ENCODE assay signal across 21 cellular contexts in genomic region chr1:185279571-185279970, GRCh38. TPM values are rescaled to one million over a fixed set of nuclear protein-coding genes. Genes with fewer than 3 reads are reported as not detected.
DNase-seq lines count a peak whose midpoint lies in the region; ATAC-seq, FAIRE-seq and TF ChIP-seq lines count a peak whose summit lies in the region.
"Had no signal": no experiment of that assay in that cellular context is flagged by ENCODE, and none has a peak within 500 bp of the region (broad histone marks: within the 10 kb centered on the region; RNA-seq: fewer than 3 reads in every experiment).

No MANE protein-coding gene starts in this region.

- TF ChIP-seq CTCF in SK-N-SH (IDR thresholded peaks at IDR 0.05) (no peak), fibroblast of lung (conservative IDR thresholded peaks at IDR 0.05 in 1 of 2, IDR thresholded peaks at IDR 0.05 in 1 of 2; ENCODE audit: low read depth in 1 of 2, low read length in 2 of 2) (no peak), right lobe of liver (IDR thresholded peaks at IDR 0.05) (no peak)

- H3K79me2 ChIP-seq in SK-N-SH (ENCODE audit: insufficient read depth) (no peaks in the 10 kb centered on the region), fibroblast of lung (ENCODE audit: control insufficient read depth, insufficient read depth, low read length) (no peaks in the 10 kb centered on the region)

- peaks cover 41% of the 10 kb centered on the region for H3K4me1 Mint-ChIP-seq in stimulated activated naive CD8-positive, alpha-beta T cell treated with anti-CD3 and anti-CD28 coated beads, Interleukin-15, amount 100 ng/mL, for 72 hours

- TF ChIP-seq EP300 in SK-N-SH (IDR thresholded peaks at IDR 0.05; ENCODE audit: borderline replicate concordance in 1 of 2, low read depth in 1 of 2, low read length in 1 of 2), result no peak

- POLR2A ChIA-PET in SK-N-SH (lab: Yijun Ruan, JAX), result no interaction called here

- no peak for TF ChIP-seq RAD21 in SK-N-SH (IDR thresholded peaks at IDR 0.05; ENCODE audit: low read length)

- H3K27ac Mint-ChIP-seq in stimulated activated naive CD8-positive, alpha-beta T cell treated with anti-CD3 and anti-CD28 coated beads, Interleukin-15, amount 100 ng/mL, for 72 hours, result peak overlapping the region; percentile 49 to 82
- H3K27ac Mint-ChIP-seq: activated CD4-positive, alpha-beta T cell treated with anti-CD3 and anti-CD28 coated beads, Interleukin-2, amount 10 ng/mL, durations not matched to agents 7 days and 5 days; activated naive CD8-positive, alpha-beta T cell; mesothelial cell of epicardium had no signal

- H3K4me1 ChIP-seq in SK-N-SH (ENCODE audit: control insufficient read depth in 1 of 2, insufficient read depth in 2 of 2, low read depth in 1 of 2, low read length in 1 of 2) (no peaks in the 10 kb centered on the region; a peak in 1 of 4 replicates), fibroblast of lung (ENCODE audit: control insufficient read depth, extremely low read depth, insufficient read depth, low read length) (no peaks in the 10 kb centered on the region), right lobe of liver (no peaks in the 10 kb centered on the region)
- H3K4me1 ChIP-seq: A549, vagina had no signal

- H3K27me3 Mint-ChIP-seq in stimulated activated naive CD8-positive, alpha-beta T cell treated with anti-CD3 and anti-CD28 coated beads, Interleukin-15, amount 100 ng/mL, for 72 hours, result no peaks in the 10 kb centered on the region
- H3K27me3 Mint-ChIP-seq: activated CD4-positive, alpha-beta T cell treated with anti-CD3 and anti-CD28 coated beads, Interleukin-2, amount 10 ng/mL, durations not matched to agents 7 days and 5 days; activated naive CD8-positive, alpha-beta T cell had no signal

- FAIRE-seq in urothelium cell line (lab: Jason Lieb, UNC), result no peak
- FAIRE-seq: A549 had no signal

- ATAC-seq in stimulated activated naive CD8-positive, alpha-beta T cell treated with anti-CD3 and anti-CD28 coated beads, Interleukin-15, amount 100 ng/mL, for 72 hours, result no peak
- no peak for ATAC-seq in stimulated activated naive CD8-positive, alpha-beta T cell treated with anti-CD3 and anti-CD28 coated beads, Interleukin-15, Interleukin-2, amounts not matched to agents 100 U/mL and 50 U/mL, for 24 hours
- ATAC-seq in right lobe of liver (no peak), GM21526 (IDR thresholded peaks at IDR 0.05; ENCODE audit: low FRiP score, unreplicated experiment) (no peak)
- ATAC-seq: A549, right cardiac atrium had no signal

- H3F3A ChIP-seq in SK-N-SH (replicated peaks; ENCODE audit: insufficient read depth), result no peaks in the 10 kb centered on the region

- no peak overlapping the region for H3K4me3 Mint-ChIP-seq in stimulated activated naive CD8-positive, alpha-beta T cell treated with anti-CD3 and anti-CD28 coated beads, Interleukin-15, amount 100 ng/mL, for 72 hours
- H3K4me3 Mint-ChIP-seq: activated CD4-positive, alpha-beta T cell treated with anti-CD3 and anti-CD28 coated beads, Interleukin-2, amount 10 ng/mL, durations not matched to agents 7 days and 5 days; activated naive CD8-positive, alpha-beta T cell; mesothelial cell of epicardium had no signal

- no peak for TF ChIP-seq POLR2A in right lobe of liver (IDR thresholded peaks at IDR 0.05)

- H3K27me3 ChIP-seq in SK-N-SH (ENCODE audit: insufficient read depth), result no peaks in the 10 kb centered on the region
- no peaks in the 10 kb centered on the region for H3K27me3 ChIP-seq in fibroblast of lung (ENCODE audit: control insufficient read depth, insufficient read depth, low read length)
- no peaks in the 10 kb centered on the region for H3K27me3 ChIP-seq in right lobe of liver
- H3K27me3 ChIP-seq: vagina had no signal

- no peak overlapping the region for H3K27ac ChIP-seq in SK-N-SH (ENCODE audit: low read depth in 2 of 2, low read length in 1 of 2)
- no peak overlapping the region for H3K27ac ChIP-seq in fibroblast of lung (ENCODE audit: insufficient read depth, low read length)
- no peak overlapping the region for H3K27ac ChIP-seq in right lobe of liver
- H3K27ac ChIP-seq: A549, C4-2B, vagina had no signal

- no peaks in the 10 kb centered on the region for H3K9me2 ChIP-seq in SK-N-SH

- CTCF ChIA-PET in SK-N-SH (lab: Yijun Ruan, JAX), result interaction anchor here (0.9 kb wide), 1 partner anchor 10 kb away, joined by 3 read pairs; no protein-coding TSS in a partner anchor

- H2AFZ ChIP-seq in SK-N-SH (ENCODE audit: low read depth), result no peak overlapping the region
- no peak overlapping the region for H2AFZ ChIP-seq in fibroblast of lung (ENCODE audit: low read length)

- DNase-seq in stimulated activated naive CD8-positive, alpha-beta T cell treated with anti-CD3 and anti-CD28 coated beads, Interleukin-15, amount 100 ng/mL, for 72 hours, result no peak
- no peak for DNase-seq in stimulated activated naive CD8-positive, alpha-beta T cell treated with anti-CD3 and anti-CD28 coated beads, Interleukin-15, Interleukin-2, amounts not matched to agents 100 U/mL and 50 U/mL, for 24 hours
- DNase-seq in SK-N-SH (no peak), fibroblast of lung (ENCODE audit: low read depth in 2 of 2) (peak; percentile 51 to 59), urothelium cell line (ENCODE audit: low spot score) (peak; percentile 4), right lobe of liver (no peak), NCI-H345 treated with DMSO at 0.1 percent for 48 hours (lab: John Stamatoyannopoulos, UW; ENCODE audit: unreplicated experiment) (no peak)
- DNase-seq: activated CD4-positive, alpha-beta T cell treated with anti-CD3 and anti-CD28 coated beads, Interleukin-2, amount 10 ng/mL, durations not matched to agents 7 days and 5 days; activated T-cell treated with anti-CD3 and anti-CD28 coated beads for 4 hours; hypothalamus; kidney glomerular epithelial cell; NCI-H2029 treated with DMSO at 0.1 percent for 48 hours; NCI-H524; right cardiac atrium; stimulated activated CD4-positive, alpha-beta T cell treated with anti-CD3 and anti-CD28 coated beads, Interleukin-1b, Interleukin-23, amount 100 ng/mL, for 48 hours had no signal

- H3K9ac ChIP-seq in SK-N-SH, result no peak overlapping the region
- no peak overlapping the region for H3K9ac ChIP-seq in fibroblast of lung (ENCODE audit: insufficient read depth, low read length)

- intact Hi-C loops in right lobe of liver (cut with DNase I), result no loop called here

- no peak overlapping the region for H3K4me3 ChIP-seq in SK-N-SH (ENCODE audit: low read depth in 2 of 2, low read length in 1 of 2)
- no peak overlapping the region for H3K4me3 ChIP-seq in fibroblast of lung (replicated peaks in 1 of 4; ENCODE audit: control extremely low read depth in 1 of 4, insufficient read depth in 1 of 4, low read depth in 3 of 4, low read length in 4 of 4)
- H3K4me3 ChIP-seq in right lobe of liver, result no peak overlapping the region
- H3K4me3 ChIP-seq: A549, vagina had no signal

- H3K9me3 ChIP-seq in SK-N-SH, result no peaks in the 10 kb centered on the region; the same call in 1 of the 2 replicates
- H3K9me3 ChIP-seq in fibroblast of lung (ENCODE audit: control insufficient read depth, insufficient read depth, low read depth, low read length), result no peaks in the 10 kb centered on the region
- no peaks in the 10 kb centered on the region for H3K9me3 ChIP-seq in right lobe of liver
- H3K9me3 ChIP-seq: A549, vagina had no signal

- H4K20me1 ChIP-seq in SK-N-SH (ENCODE audit: insufficient read depth) (no peaks in the 10 kb centered on the region), fibroblast of lung (ENCODE audit: control insufficient read depth, extremely low read depth, insufficient read depth, low read length) (no peaks in the 10 kb centered on the region)

- peaks cover 17 to 19% of the 10 kb centered on the region in 2 donors for H3K9me3 Mint-ChIP-seq in stimulated activated naive CD8-positive, alpha-beta T cell treated with anti-CD3 and anti-CD28 coated beads, Interleukin-15, amount 100 ng/mL, for 72 hours

- H3K36me3 ChIP-seq in SK-N-SH (replicated peaks in 1 of 2; ENCODE audit: control insufficient read depth in 1 of 2, insufficient read depth in 2 of 2, low read length in 1 of 2), result peaks cover 0 to 9% of the 10 kb centered on the region in 2 experiments
- no peaks in the 10 kb centered on the region for H3K36me3 ChIP-seq in fibroblast of lung (ENCODE audit: control insufficient read depth, insufficient read depth, low read length)
- no peaks in the 10 kb centered on the region for H3K36me3 ChIP-seq in right lobe of liver

- no peak overlapping the region for H3K4me2 ChIP-seq in SK-N-SH
- no peak overlapping the region for H3K4me2 ChIP-seq in fibroblast of lung (ENCODE audit: extremely low read depth, insufficient read depth, low read length)
- H3K4me2 ChIP-seq: A549 had no signal

TF ChIP-seq in SK-N-SH, 30 proteins besides CTCF, POLR2A, EP300 and RAD21:
- TF ChIP-seq JUND (IDR thresholded peaks at IDR 0.05), result 0 out of 2 replicates have a peak, but pooled peaks have one; percentile 12
- TF ChIP-seq NRF1 (IDR thresholded peaks at IDR 0.05; ENCODE audit: low read depth, low read length), result no peak

RNA-seq across cellular contexts. Expression of gene IVNS1ABP, which starts 37.5 kb away (rescaled TPM):
- polyA plus RNA-seq in SK-N-SH (2012; rRNA removed) (24.5 and 31.5 TPM in 2 replicates), fibroblast of lung (17.8 and 25.4 TPM in 2 replicates)
- polyA plus RNA-seq in SK-N-SH (2012; cell fraction: cytosol; rRNA removed), result 24.5 and 29.6 TPM in 2 replicates
- 72.1 and 91.2 TPM in 2 replicates for polyA plus RNA-seq in SK-N-SH (2012; cell fraction: nucleus; rRNA removed)
- total RNA-seq in fibroblast of lung (20.0 and 23.8 TPM in 2 replicates), right lobe of liver (10 to 100 TPM; 17.0 to 38.3 (median 26.8) TPM)
- 12.1 and 17.6 TPM in 2 replicates for polyA plus RNA-seq in fibroblast of lung (2012)
- 12.6 and 31.5 TPM in 2 replicates for polyA minus RNA-seq in fibroblast of lung (ENCODE audit: low replicate concordance)

Comparison
In these comparisons a context has a peak if more than half of its experiments do, and no peak if none do; other contexts are left out.
1. DNase-seq: peak in fibroblast of lung (2 of 2) and urothelium cell line (single experiment); none in stimulated activated naive CD8-positive, alpha-beta T cell treated with anti-CD3 and anti-CD28 coated beads, Interleukin-15, amount 100 ng/mL, for 72 hours (0 of 2), stimulated activated naive CD8-positive, alpha-beta T cell treated with anti-CD3 and anti-CD28 coated beads, Interleukin-15, Interleukin-2, amounts not matched to agents 100 U/mL and 50 U/mL, for 24 hours (single experiment), SK-N-SH (single experiment), right lobe of liver (0 of 3) and NCI-H345 treated with DMSO at 0.1 percent for 48 hours (single experiment).